1 cellular context compared by ENCODE assay signal in genomic region chr19:55674841-55675660, GRCh38.
TF ChIP-seq lines count a peak whose summit lies in the region.

Gene EPN1 (plus strand): TSS chr19:55675226. CDS start chr19:55678628, 3,402 bp downstream.

TF ChIP-seq in HEK293, 187 proteins besides CTCF, POLR2A, EP300 and RAD21 (continued from another document):
- peak; percentile 85 for TF ChIP-seq KLF16 (tag by site-specific recombination; IDR thresholded peaks at IDR 0.05)
- peak; percentile 65; the same call in 1 of the 2 replicates for TF ChIP-seq KLF17 (tag by site-specific recombination; IDR thresholded peaks at IDR 0.05)
- no peak for TF ChIP-seq ZFP41 (tag by site-specific recombination; IDR thresholded peaks at IDR 0.05; ENCODE audit: borderline replicate concordance)
- peak; percentile 54 for TF ChIP-seq ZNF600 (tag by site-specific recombination; IDR thresholded peaks at IDR 0.05)
- peak; percentile 72; the same call in 1 of the 2 replicates for TF ChIP-seq ZNF843 (tag by site-specific recombination; IDR thresholded peaks at IDR 0.05)
- TF ChIP-seq ZFHX2 (tag by site-specific recombination; conservative IDR thresholded peaks at IDR 0.05), result peak; percentile 76
- no peak for TF ChIP-seq ZNF16 (tag by site-specific recombination; IDR thresholded peaks at IDR 0.05; ENCODE audit: low read depth)
- peak; percentile 64; the same call in 1 of the 2 replicates for TF ChIP-seq ZNF561 (tag by site-specific recombination; IDR thresholded peaks at IDR 0.05; ENCODE audit: borderline replicate concordance)
- TF ChIP-seq ZNF366 (tag by site-specific recombination; conservative IDR thresholded peaks at IDR 0.05), result no peak
